9 cellular contexts compared by ENCODE assay signal in the genomic region with DNA sequence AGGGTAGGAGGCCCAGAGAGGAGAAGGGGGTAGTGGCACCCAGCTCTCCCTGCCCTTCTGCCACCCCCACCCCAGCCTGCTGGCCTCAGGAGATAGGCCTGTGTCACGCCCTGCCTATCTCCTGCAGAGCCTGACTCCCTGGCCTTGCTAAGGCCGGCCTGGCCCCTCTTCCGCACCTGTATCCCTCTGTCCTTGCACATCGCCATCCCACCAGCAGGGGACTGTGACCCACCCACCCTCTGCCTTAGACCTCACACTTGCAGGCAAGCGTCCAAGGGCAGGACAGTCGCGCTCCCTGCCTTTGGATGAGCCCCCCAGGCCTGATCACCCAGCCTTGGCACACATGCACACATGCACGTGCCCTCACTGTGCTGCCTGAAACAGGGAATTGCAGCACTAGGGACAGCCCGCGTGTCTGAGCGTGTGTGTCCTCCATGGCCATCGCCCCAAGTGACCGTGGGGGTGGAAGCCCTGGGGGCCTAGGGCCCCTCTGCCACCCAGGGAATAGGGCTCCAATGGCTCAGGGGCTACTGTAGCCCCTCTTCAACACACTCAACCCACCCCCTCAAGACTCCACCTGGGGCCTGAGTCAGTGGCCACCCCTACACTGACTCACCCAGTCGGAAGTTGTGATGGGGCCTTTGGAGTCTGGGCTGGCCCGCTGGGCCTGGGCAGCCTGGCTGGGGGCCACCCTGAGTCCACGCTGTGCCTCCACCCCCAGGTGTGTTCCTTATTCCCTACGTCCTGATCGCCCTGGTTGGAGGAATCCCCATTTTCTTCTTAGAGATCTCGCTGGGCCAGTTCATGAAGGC. TPM values are rescaled to one million over a fixed set of nuclear protein-coding genes. Genes with fewer than 3 reads are reported as not detected.
DNase-seq lines count a peak whose midpoint lies in the region; ATAC-seq and TF ChIP-seq lines count a peak whose summit lies in the region.
"Had no signal": no experiment of that assay in that cellular context is flagged by ENCODE, and none has a peak within 500 bp of the region (broad histone marks: within the 10 kb centered on the region; RNA-seq: fewer than 3 reads in every experiment).

No MANE protein-coding gene starts in this region.

- peaks cover 5% of the 10 kb centered on the region for H4K20me1 ChIP-seq in H9 (ENCODE audit: control insufficient read depth, insufficient read depth, insufficient read length)

- no peaks in the 10 kb centered on the region for H3K79me1 ChIP-seq in H9 (ENCODE audit: insufficient read depth, low read depth, low read length, poor library complexity, severe bottlenecking)

- H2AFZ ChIP-seq in H9 (ENCODE audit: low read length) = no peak overlapping the region

- peak; percentile 39; the same call in 2 of the 3 replicates for TF ChIP-seq CTCF in H9 (conservative IDR thresholded peaks at IDR 0.05)
- TF ChIP-seq CTCF in WERI-Rb-1 (IDR thresholded peaks at IDR 0.05; ENCODE audit: low read depth, low read length) = peak; percentile 65

- H3K27ac ChIP-seq in H9 (ENCODE audit: insufficient read length, low read depth, low read length) (no peak overlapping the region), WERI-Rb-1 (peak overlapping the region; percentile 14; the same call in 1 of the 2 replicates)

- H3K4ac ChIP-seq in H9 (ENCODE audit: low read depth, low read length) = no peak overlapping the region

- H3K9me3 ChIP-seq in H9 (ENCODE audit: control insufficient read depth, low read depth, low read length) = peaks cover 6% of the 10 kb centered on the region
- no peaks in the 10 kb centered on the region for H3K9me3 ChIP-seq in WERI-Rb-1 (ENCODE audit: severe bottlenecking)
- no peaks in the 10 kb centered on the region for H3K9me3 ChIP-seq in skeletal muscle satellite cell (replicated peaks; ENCODE audit: low read length)

- H2AK5ac ChIP-seq in H9 (ENCODE audit: insufficient read length, low read length) = no peak overlapping the region

- H3K27ac Mint-ChIP-seq in H9 = no peak overlapping the region

- H3K14ac ChIP-seq in H9 (ENCODE audit: insufficient read depth, low read length) = no peak overlapping the region

- no peaks in the 10 kb centered on the region for H3K23me2 ChIP-seq in H9 (ENCODE audit: insufficient read length, low read depth, low read length, poor library complexity, severe bottlenecking)

- no peak overlapping the region for H4K8ac ChIP-seq in H9 (replicated peaks; ENCODE audit: insufficient read length, low read depth, low read length)

- peaks cover 43% of the 10 kb centered on the region for H3K36me3 ChIP-seq in WERI-Rb-1
- H3K36me3 ChIP-seq in skeletal muscle satellite cell (ENCODE audit: insufficient read depth, low read length) = no peaks in the 10 kb centered on the region

- peak overlapping the region; percentile 47 for H3K4me3 ChIP-seq in WERI-Rb-1 (ENCODE audit: low read depth, low read length)
- peak overlapping the region; percentile 60 for H3K4me3 ChIP-seq in skeletal muscle satellite cell (ENCODE audit: low read length)

- H3K9ac ChIP-seq in H9 (ENCODE audit: extremely low read depth, insufficient read length, low read length) (no peak overlapping the region), skeletal muscle satellite cell (ENCODE audit: low read depth, low read length) (no peak overlapping the region)

- H3K4me1 Mint-ChIP-seq in H9 = peaks cover 9 to 18% of the 10 kb centered on the region in 2 experiments

- WGBS in H9 (ENCODE audit: extremely low coverage, insufficient read length, low lambda C conversion rate) = no CpG with 5 or more reads among the region's 19 CpGs

- H2BK12ac ChIP-seq in H9 (ENCODE audit: insufficient read length, low read depth, low read length) = no peak overlapping the region

- peak overlapping the region; percentile 54 for H3K4me2 ChIP-seq in H9 (ENCODE audit: insufficient read depth, insufficient read length, low read length)
- peak overlapping the region; percentile 78 for H3K4me2 ChIP-seq in skeletal muscle satellite cell (ENCODE audit: low read length)

- H3K36me3 Mint-ChIP-seq in H9 (ENCODE audit: insufficient read depth in 1 of 3, low read depth in 3 of 3) = peaks cover 18 to 43% (median 43%) of the 10 kb centered on the region in 3 experiments; a peak in 6 of 7 replicates

- ATAC-seq in HG02610 (IDR thresholded peaks at IDR 0.05; ENCODE audit: unreplicated experiment) = no peak
- ATAC-seq in HG03460 (IDR thresholded peaks at IDR 0.05; ENCODE audit: unreplicated experiment) = no peak

- peaks cover 28 to 55% of the 10 kb centered on the region in 2 experiments for H3K9me3 Mint-ChIP-seq in H9

- DNase-seq in H9 (peak; percentile 59), WERI-Rb-1 (peak; percentile 69), glomerular visceral epithelial cell (ENCODE audit: extremely low spot score) (peak; percentile 40), NCI-H1105 (lab: John Stamatoyannopoulos, UW) (no peak), NK-92 (lab: John Stamatoyannopoulos, UW; ENCODE audit: unreplicated experiment) (no peak)
- DNase-seq: mesenchymal stem cell had no signal

- H3K56ac ChIP-seq in H9 (ENCODE audit: insufficient read length, low read depth, low read length) = no peak overlapping the region

- H3K23ac ChIP-seq in H9 (ENCODE audit: insufficient read length, low read depth, low read length) = no peak overlapping the region

- H2BK15ac ChIP-seq in H9 (ENCODE audit: low read depth, low read length) = no peak overlapping the region

- no peak overlapping the region for H3K18ac ChIP-seq in H9 (ENCODE audit: insufficient read length, low read depth, low read length)

- no peak overlapping the region for H4K5ac ChIP-seq in H9 (ENCODE audit: insufficient read length, low read depth, low read length)

- H3K4me3 Mint-ChIP-seq in H9 = peak overlapping the region; percentile 65 to 74

- no peaks in the 10 kb centered on the region for H3K27me3 ChIP-seq in H9 (ENCODE audit: insufficient read depth, low read length)
- peaks cover 8% of the 10 kb centered on the region for H3K27me3 ChIP-seq in WERI-Rb-1 (ENCODE audit: insufficient read depth, low read depth, severe bottlenecking)
- H3K27me3 ChIP-seq in skeletal muscle satellite cell (ENCODE audit: control insufficient read depth, insufficient read depth, low read length) = no peaks in the 10 kb centered on the region

- H3K79me2 ChIP-seq in H9 (ENCODE audit: insufficient read depth, low read length) = no peaks in the 10 kb centered on the region; the same call in 1 of the 2 replicates

- H4K91ac ChIP-seq in H9 (ENCODE audit: insufficient read length, low read depth, low read length) = no peak overlapping the region

- H3T11ph ChIP-seq in H9 (ENCODE audit: low read length) = no peak overlapping the region

- no peaks in the 10 kb centered on the region; the same call in 1 of the 2 replicates for H3K4me1 ChIP-seq in H9 (ENCODE audit: insufficient read depth, low read length)
- H3K4me1 ChIP-seq in skeletal muscle satellite cell (ENCODE audit: control insufficient read depth, insufficient read depth, low read length) = peaks cover 9% of the 10 kb centered on the region

- H2BK5ac ChIP-seq in H9 (ENCODE audit: insufficient read length, low read length) = no peak overlapping the region

- H3K27me3 Mint-ChIP-seq in H9 (ENCODE audit: low read depth) = 0 out of 2 replicates have a peak, but pooled peaks cover 2% of the 10 kb centered on the region

- no peak overlapping the region for H2BK120ac ChIP-seq in H9 (ENCODE audit: low read depth, low read length, poor library complexity, severe bottlenecking)

- no peak overlapping the region for H2BK20ac ChIP-seq in H9 (ENCODE audit: low read depth, low read length, poor library complexity, severe bottlenecking)

RNA-seq across cellular contexts. Expression of a gene that starts 2.1 kb away (rescaled TPM):
- 229 and 231 TPM in 2 replicates for total RNA-seq in H9 (2021)
- total RNA-seq in skeletal muscle satellite cell (2012; rRNA removed) = 9.1 and 14.0 TPM in 2 replicates

RNA-seq across cellular contexts. Expression of a gene that starts 16.2 kb away (rescaled TPM):
- 26.2 and 26.8 TPM in 2 replicates for total RNA-seq in H9 (2021)
- total RNA-seq in skeletal muscle satellite cell (2012; rRNA removed) = not detected in 2 replicates

RNA-seq across cellular contexts. Expression of a gene that starts 34.3 kb away (rescaled TPM):
- 138 and 140 TPM in 2 replicates for total RNA-seq in H9 (2021)
- 173 and 174 TPM in 2 replicates for total RNA-seq in skeletal muscle satellite cell (2012; rRNA removed)

RNA-seq across cellular contexts. Expression of a gene that starts 34.8 kb away (rescaled TPM):
- 10.2 and 11.1 TPM in 2 replicates for total RNA-seq in H9 (2021)
- total RNA-seq in skeletal muscle satellite cell (2012; rRNA removed) = 17.2 and 17.3 TPM in 2 replicates

RNA-seq across cellular contexts. Expression of a gene that starts 42.9 kb away (rescaled TPM):
- total RNA-seq in H9 (2021) = 2.3 and 2.4 TPM in 2 replicates
- 0.25 TPM in 1 of 2 replicates, not detected in the other for total RNA-seq in skeletal muscle satellite cell (2012; rRNA removed)

Comparison
In these comparisons a context has a peak if more than half of its experiments do, and no peak if none do; other contexts are left out.
1. DNase-seq: peak in H9 (single experiment), WERI-Rb-1 (single experiment) and glomerular visceral epithelial cell (single experiment); none in NCI-H1105 (single experiment) and NK-92 (single experiment).